In genomic region chr7:128833939-128834310, GRCh38 we compare ENCODE assay signal across 14 cellular contexts. TPM values are rescaled to one million over a fixed set of nuclear protein-coding genes. Genes with fewer than 3 reads are reported as not detected.
DNase-seq lines count a peak whose midpoint lies in the region; ATAC-seq and TF ChIP-seq lines count a peak whose summit lies in the region.
"Had no signal": no experiment of that assay in that cellular context is flagged by ENCODE, and none has a peak within 500 bp of the region (broad histone marks: within the 10 kb centered on the region; RNA-seq: fewer than 3 reads in every experiment).

No MANE protein-coding gene starts in this region.

- H3K27ac ChIP-seq in right atrium auricular region, result peak overlapping the region; percentile 93 to 99
- H3K27ac ChIP-seq: VCaP had no signal

- H3K9me3 ChIP-seq in right atrium auricular region, result no peaks in the 10 kb centered on the region
- H3K9me3 ChIP-seq in skeletal muscle satellite cell (replicated peaks; ENCODE audit: low read length), result no peaks in the 10 kb centered on the region

- no peak for ATAC-seq in GM21390 (IDR thresholded peaks at IDR 0.05; ENCODE audit: unreplicated experiment)
- no peak for ATAC-seq in GM19455 (IDR thresholded peaks at IDR 0.05; ENCODE audit: unreplicated experiment)
- ATAC-seq: Panc1 had no signal

- in situ Hi-C loops in astrocyte of the cerebellum (cut with HindIII; ENCODE audit: low sequenced_read_pairs), result no loop called here

- peak overlapping the region; percentile 50 for H3K9ac ChIP-seq in skeletal muscle satellite cell (ENCODE audit: low read depth, low read length)

- H3K27me3 ChIP-seq in right atrium auricular region (no peaks in the 10 kb centered on the region), skeletal muscle satellite cell (ENCODE audit: control insufficient read depth, insufficient read depth, low read length) (no peaks in the 10 kb centered on the region)

- H3K36me3 ChIP-seq in right atrium auricular region (peaks cover 44% of the 10 kb centered on the region), skeletal muscle satellite cell (ENCODE audit: insufficient read depth, low read length) (peaks cover 37% of the 10 kb centered on the region)

- TF ChIP-seq CTCF in HFF-Myc (IDR thresholded peaks at IDR 0.05; ENCODE audit: low read depth, low read length, missing control alignments), result no peak
- TF ChIP-seq CTCF in astrocyte of the cerebellum (IDR thresholded peaks at IDR 0.05; ENCODE audit: low read depth, low read length, missing control alignments), result no peak
- no peak for TF ChIP-seq CTCF in right atrium auricular region (IDR thresholded peaks at IDR 0.05)

- DNase-seq in HFF-Myc (ENCODE audit: extremely low read depth, low read depth) (no peak), astrocyte of the cerebellum (ENCODE audit: low read depth) (no peak), right atrium auricular region (ENCODE audit: low spot score) (no peak), A172 (ENCODE audit: low spot score) (no peak)
- DNase-seq in stimulated activated CD4-positive, alpha-beta T cell treated with anti-CD3 and anti-CD28 coated beads, Interleukin-4, amount 100 ng/mL, for 24 hours, result no peak
- DNase-seq: cortex of kidney, immature natural killer cell, NCI-H187 had no signal

- H3K4me2 ChIP-seq in skeletal muscle satellite cell (ENCODE audit: low read length), result peak overlapping the region; percentile 84

- H3K4me3 ChIP-seq in HFF-Myc (replicated peaks; ENCODE audit: low read depth, low read length), result peak overlapping the region; percentile 93
- H3K4me3 ChIP-seq in astrocyte of the cerebellum (ENCODE audit: low read depth, low read length), result peak overlapping the region; percentile 87
- H3K4me3 ChIP-seq in right atrium auricular region, result peak overlapping the region; percentile 62 to 77
- H3K4me3 ChIP-seq in skeletal muscle satellite cell (ENCODE audit: low read length), result peak overlapping the region; percentile 95

- H3K4me1 ChIP-seq in right atrium auricular region, result peaks cover 0 to 67% of the 10 kb centered on the region in 2 donors
- H3K4me1 ChIP-seq in skeletal muscle satellite cell (ENCODE audit: control insufficient read depth, insufficient read depth, low read length), result peaks cover 55% of the 10 kb centered on the region

RNA-seq across cellular contexts. Expression of gene FLNC, which starts 3.7 kb away (rescaled TPM):
- total RNA-seq in right atrium auricular region, result 100 to 1,000 TPM; 215 to 646 TPM
- total RNA-seq in skeletal muscle satellite cell (2012; rRNA removed), result 180 and 410 TPM in 2 replicates
- total RNA-seq in A172 (2014; rRNA removed; shearing (Covaris generic)), result 23.1 and 33.3 TPM in 2 replicates

RNA-seq across cellular contexts. Expression of gene ATP6V1F, which starts 28.7 kb away (rescaled TPM):
- total RNA-seq in right atrium auricular region, result 100 to 1,000 TPM; 121 TPM
- total RNA-seq in skeletal muscle satellite cell (2012; rRNA removed), result 67.9 and 90.2 TPM in 2 replicates
- total RNA-seq in A172 (2014; rRNA removed; shearing (Covaris generic)), result 157 and 171 TPM in 2 replicates

RNA-seq across cellular contexts. Expression of gene CCDC136, which starts 42.2 kb away (rescaled TPM):
- 1 to 10 TPM; 2.6 to 8.5 TPM for total RNA-seq in right atrium auricular region
- total RNA-seq in skeletal muscle satellite cell (2012; rRNA removed), result 7.2 and 9.1 TPM in 2 replicates
- 5.3 and 7.0 TPM in 2 replicates for total RNA-seq in A172 (2014; rRNA removed; shearing (Covaris generic))

RNA-seq across cellular contexts. Expression of gene OPN1SW, which starts 58.3 kb away (rescaled TPM):
- total RNA-seq in right atrium auricular region, result not detected
- not detected in 2 replicates for total RNA-seq in skeletal muscle satellite cell (2012; rRNA removed)
- total RNA-seq in A172 (2014; rRNA removed; shearing (Covaris generic)), result not detected in 2 replicates
- total RNA-seq: omental fat pad had no signal
